In genomic region chr18:79881695-79882094, GRCh38 we compare ENCODE assay signal across 22 cellular contexts.
DNase-seq lines count a peak whose midpoint lies in the region; ATAC-seq and TF ChIP-seq lines count a peak whose summit lies in the region.
"Had no signal": no experiment of that assay in that cellular context is flagged by ENCODE, and none has a peak within 500 bp of the region (broad histone marks: within the 10 kb centered on the region; RNA-seq: fewer than 3 reads in every experiment).

No MANE protein-coding gene starts in this region.

- no peaks in the 10 kb centered on the region for H3K4me1 ChIP-seq in right cardiac atrium (ENCODE audit: control insufficient read depth, insufficient read depth, low read length)
- H3K4me1 ChIP-seq in osteoblast (ENCODE audit: insufficient read depth, low read length) = no peaks in the 10 kb centered on the region
- H3K4me1 ChIP-seq in esophagus muscularis mucosa = no peaks in the 10 kb centered on the region

- TF ChIP-seq EP300 in esophagus muscularis mucosa (IDR thresholded peaks at IDR 0.05) = no peak

- H3K9me3 ChIP-seq in right cardiac atrium (ENCODE audit: control insufficient read depth, low read length) = no peaks in the 10 kb centered on the region
- H3K9me3 ChIP-seq in osteoblast (ENCODE audit: low read depth, low read length) = no peaks in the 10 kb centered on the region
- no peaks in the 10 kb centered on the region for H3K9me3 ChIP-seq in esophagus muscularis mucosa

- H4K20me1 ChIP-seq in osteoblast (ENCODE audit: insufficient read depth, low read length) = no peaks in the 10 kb centered on the region
- H4K20me1 ChIP-seq: BLaER1 had no signal

- no peaks in the 10 kb centered on the region for H3K27me3 ChIP-seq in right cardiac atrium (ENCODE audit: control insufficient read depth, insufficient read depth)
- H3K27me3 ChIP-seq in osteoblast (ENCODE audit: insufficient read depth, low read length) = no peaks in the 10 kb centered on the region
- peaks cover 0 to 13% (median 0%) of the 10 kb centered on the region in 4 donors for H3K27me3 ChIP-seq in esophagus muscularis mucosa
- H3K27me3 ChIP-seq: BLaER1 had no signal

- H3K4me2 ChIP-seq in osteoblast (ENCODE audit: insufficient read depth, low read length) = no peak overlapping the region
- H3K4me2 ChIP-seq: BLaER1 had no signal

- DNase-seq in left ventricle myocardium superior (peak; percentile 6), right cardiac atrium (no peak), head of caudate nucleus (peak in 25 of 42 donors; percentile 17 to 66 (median 44)), osteoblast (ENCODE audit: insufficient read length, low spot score, missing footprints) (peak; percentile 22), NCI-H1436 treated with DMSO at 0.1 percent for 48 hours (lab: John Stamatoyannopoulos, UW) (no peak), esophagus muscularis mucosa (ENCODE audit: extremely low spot score) (no peak)
- DNase-seq: CD4-positive, CD25-positive, alpha-beta regulatory T cell; DMS153; DND-41; GM23248; H7; NCI-H1048; NCI-H1417; NCI-H1694 treated with DMSO at 0.1 percent for 48 hours; NCI-H2081; NCI-H2227 treated with DMSO at 0.1 percent for 48 hours; NCI-H526 treated with DMSO at 0.1 percent for 48 hours; SHP77 treated with DMSO at 0.1 percent for 48 hours had no signal

- intact Hi-C loops in left ventricle myocardium superior (cut with micrococcal nuclease) (no loop called here), right cardiac atrium (cut with DNase I) (no loop called here), head of caudate nucleus (cut with DNase I) (no loop called here), esophagus muscularis mucosa (cut with DNase I) (no loop called here)

- 88% methylated on average over 11 of the region's 11 CpGs for WGBS in right cardiac atrium
- 87% methylated on average over 11 of the region's 11 CpGs for WGBS in esophagus muscularis mucosa

- TF ChIP-seq CTCF in osteoblast (IDR thresholded peaks at IDR 0.05; ENCODE audit: extremely low read depth, low read depth, low read length) (no peak), esophagus muscularis mucosa (IDR thresholded peaks at IDR 0.05) (no peak)

- no peaks in the 10 kb centered on the region for H3K79me2 ChIP-seq in osteoblast (ENCODE audit: insufficient read depth, low read length)

- H2AFZ ChIP-seq in osteoblast (ENCODE audit: low read length) = no peak overlapping the region
- H2AFZ ChIP-seq: GM23248 had no signal

- H3K4me3 ChIP-seq in right cardiac atrium (ENCODE audit: low read length) = no peak overlapping the region
- H3K4me3 ChIP-seq in osteoblast (ENCODE audit: insufficient read depth, low read length) = no peak overlapping the region
- no peak overlapping the region for H3K4me3 ChIP-seq in esophagus muscularis mucosa
- H3K4me3 ChIP-seq: BLaER1, GM23248 had no signal

- TF ChIP-seq POLR2A in esophagus muscularis mucosa (IDR thresholded peaks at IDR 0.05; ENCODE audit: low read depth) = no peak

- no peak overlapping the region for H3K27ac ChIP-seq in right cardiac atrium (ENCODE audit: low read length)
- H3K27ac ChIP-seq in osteoblast (ENCODE audit: low read depth, low read length) = no peak overlapping the region
- H3K27ac ChIP-seq in esophagus muscularis mucosa (replicated peaks in 1 of 4) = no peak overlapping the region
- H3K27ac ChIP-seq: BLaER1, GM23248, RWPE1 had no signal

- no peaks in the 10 kb centered on the region for H3K36me3 ChIP-seq in osteoblast (ENCODE audit: insufficient read depth, low read length)
- no peaks in the 10 kb centered on the region for H3K36me3 ChIP-seq in esophagus muscularis mucosa
- H3K36me3 ChIP-seq: BLaER1 had no signal

- ATAC-seq in left ventricle myocardium superior (no peak), right cardiac atrium (no peak), GM21381 (IDR thresholded peaks at IDR 0.05; ENCODE audit: unreplicated experiment) (no peak)
- ATAC-seq: Panc1 had no signal

Comparison
In these comparisons a context has a peak if more than half of its experiments do, and no peak if none do; other contexts are left out.
1. DNase-seq: peak in left ventricle myocardium superior (single experiment), head of caudate nucleus (25 of 42) and osteoblast (single experiment); none in right cardiac atrium (0 of 3), NCI-H1436 treated with DMSO at 0.1 percent for 48 hours (single experiment) and esophagus muscularis mucosa (single experiment).